8 cellular contexts compared by ENCODE assay signal in the genomic region with DNA sequence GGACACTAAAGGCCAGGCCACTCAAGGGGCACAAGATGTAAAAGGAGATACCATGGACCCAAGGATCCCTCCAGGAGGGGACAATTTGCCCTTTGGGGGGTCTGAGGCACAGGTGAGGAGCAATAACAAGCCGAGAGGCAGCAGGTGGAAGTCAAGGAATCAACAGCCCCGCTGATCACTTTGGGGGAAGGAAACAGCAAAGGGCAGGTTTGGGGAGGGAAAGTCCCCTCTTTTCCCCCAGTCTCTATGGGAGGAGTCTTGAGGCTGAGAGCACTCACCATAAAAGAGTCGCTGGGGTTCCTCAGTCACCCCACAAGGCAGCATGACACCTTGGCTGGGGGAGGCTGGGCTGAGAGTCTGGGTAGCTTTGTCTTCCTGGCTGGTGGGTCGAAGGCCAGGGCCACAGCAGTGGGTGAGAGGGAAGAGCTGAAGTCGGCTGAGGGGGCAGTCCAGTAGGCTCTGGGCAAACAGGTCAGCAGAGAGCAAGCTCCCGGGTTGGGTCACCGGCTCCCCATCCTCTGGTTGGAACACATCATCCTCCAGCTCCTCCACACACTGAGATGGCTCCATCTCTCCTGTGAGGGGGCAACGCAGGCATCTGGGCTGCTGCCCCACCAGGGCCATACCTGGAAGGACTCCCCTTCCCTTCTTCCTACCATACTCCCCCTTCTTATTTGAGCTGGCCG. TPM values are rescaled to one million over a fixed set of nuclear protein-coding genes. Genes with fewer than 3 reads are reported as not detected.
DNase-seq lines count a peak whose midpoint lies in the region; ATAC-seq, FAIRE-seq and TF ChIP-seq lines count a peak whose summit lies in the region.

No MANE protein-coding gene starts in this region.

- peak overlapping the region; percentile 32 for H3K9ac ChIP-seq in muscle layer of colon (ENCODE audit: low read length)

- H3K27me3 ChIP-seq in left ventricle myocardium inferior (ENCODE audit: low read depth) (no peaks in the 10 kb centered on the region), muscle layer of colon (ENCODE audit: control insufficient read depth in 1 of 2, insufficient read depth in 2 of 2, low read length in 2 of 2) (no peaks in the 10 kb centered on the region), uterus (no peaks in the 10 kb centered on the region)

- H3K9me3 Mint-ChIP-seq in activated CD8-positive, alpha-beta T cell treated with anti-CD3 and anti-CD28 coated beads, Interleukin-2, amount 10 ng/mL, durations not matched to agents 7 days and 5 days (ENCODE audit: insufficient read depth) = no peaks in the 10 kb centered on the region

- peak overlapping the region; percentile 46 for H3K27ac Mint-ChIP-seq in activated CD8-positive, alpha-beta T cell treated with anti-CD3 and anti-CD28 coated beads, Interleukin-2, amount 10 ng/mL, durations not matched to agents 7 days and 5 days

- no peaks in the 10 kb centered on the region for H3K36me3 ChIP-seq in left ventricle myocardium inferior
- peaks cover 10% of the 10 kb centered on the region for H3K36me3 ChIP-seq in muscle layer of colon (ENCODE audit: insufficient read depth, low read length)
- no peaks in the 10 kb centered on the region for H3K36me3 ChIP-seq in uterus

- H3K4me3 ChIP-seq in left ventricle myocardium inferior (peak overlapping the region; percentile 27), muscle layer of colon (ENCODE audit: low read depth in 1 of 2, low read length in 2 of 2) (peak overlapping the region in 1 of 2 donors; percentile 17), uterus (no peak overlapping the region)

- TF ChIP-seq CTCF in left ventricle myocardium inferior (IDR thresholded peaks at IDR 0.05; ENCODE audit: borderline replicate concordance) = no peak
- no peak for TF ChIP-seq CTCF in uterus (IDR thresholded peaks at IDR 0.05)

- POLR2A ChIA-PET in activated CD8-positive, alpha-beta T cell treated with anti-CD3 and anti-CD28 coated beads, Interleukin-2, amount 10 ng/mL, durations not matched to agents 7 days and 5 days (lab: Charles Lee) = interaction anchor here (0.6 to 3.9 kb wide), 7 partner anchors 8 to 218 kb away, joined by 3 to 24 read pairs (median 4); a partner anchor contains a TSS

- peaks cover 3% of the 10 kb centered on the region for H3K36me3 Mint-ChIP-seq in activated CD8-positive, alpha-beta T cell treated with anti-CD3 and anti-CD28 coated beads, Interleukin-2, amount 10 ng/mL, durations not matched to agents 7 days and 5 days (ENCODE audit: low read depth)

- no peak for TF ChIP-seq POLR2A in uterus (IDR thresholded peaks at IDR 0.05)

- CTCF ChIA-PET in activated CD8-positive, alpha-beta T cell treated with anti-CD3 and anti-CD28 coated beads, Interleukin-2, amount 10 ng/mL, durations not matched to agents 7 days and 5 days (lab: Charles Lee) = interaction anchor here (0.5 to 27.7 kb wide), 27 partner anchors 4 to 419 kb away, joined by 3 to 387 read pairs (median 10); a partner anchor contains a TSS

- no peak for DNase-seq in left ventricle myocardium inferior
- DNase-seq in cardiac septum (ENCODE audit: low spot score) = no peak
- no peak for DNase-seq in activated CD8-positive, alpha-beta T cell treated with anti-CD3 and anti-CD28 coated beads, Interleukin-2, amount 10 ng/mL, durations not matched to agents 7 days and 5 days
- DNase-seq in uterus = peak in 1 of 2 donors; percentile 25
- DNase-seq in urothelium cell line (ENCODE audit: low spot score) = no peak
- DNase-seq in C1 segment of cervical spinal cord (lab: John Stamatoyannopoulos, UW) = no peak

- H3K27ac ChIP-seq in left ventricle myocardium inferior (replicated peaks) (peak overlapping the region; percentile 91), muscle layer of colon (ENCODE audit: low read depth, low read length) (peak overlapping the region; percentile 87), uterus (peak overlapping the region; percentile 95)

- peaks cover 85% of the 10 kb centered on the region for H3K4me1 ChIP-seq in left ventricle myocardium inferior
- H3K4me1 ChIP-seq in muscle layer of colon (ENCODE audit: insufficient read depth, low read length) = peaks cover 74% of the 10 kb centered on the region
- H3K4me1 ChIP-seq in uterus = peaks cover 29 to 58% of the 10 kb centered on the region in 2 donors

- no peaks in the 10 kb centered on the region for H3K9me3 ChIP-seq in left ventricle myocardium inferior (replicated peaks)
- H3K9me3 ChIP-seq in muscle layer of colon (ENCODE audit: low read length) = no peaks in the 10 kb centered on the region
- no peaks in the 10 kb centered on the region for H3K9me3 ChIP-seq in uterus

- H3K4me3 Mint-ChIP-seq in activated CD8-positive, alpha-beta T cell treated with anti-CD3 and anti-CD28 coated beads, Interleukin-2, amount 10 ng/mL, durations not matched to agents 7 days and 5 days = no peak overlapping the region

- no peak for ATAC-seq in activated CD8-positive, alpha-beta T cell treated with anti-CD3 and anti-CD28 coated beads, Interleukin-2, amount 10 ng/mL, durations not matched to agents 7 days and 5 days
- no peak for ATAC-seq in HG03025 (IDR thresholded peaks at IDR 0.05; ENCODE audit: low FRiP score, unreplicated experiment)

- FAIRE-seq in urothelium cell line (lab: Jason Lieb, UNC) = no peak

- peaks cover 2% of the 10 kb centered on the region for H3K27me3 Mint-ChIP-seq in activated CD8-positive, alpha-beta T cell treated with anti-CD3 and anti-CD28 coated beads, Interleukin-2, amount 10 ng/mL, durations not matched to agents 7 days and 5 days (ENCODE audit: low read depth)

- H3K4me1 Mint-ChIP-seq in activated CD8-positive, alpha-beta T cell treated with anti-CD3 and anti-CD28 coated beads, Interleukin-2, amount 10 ng/mL, durations not matched to agents 7 days and 5 days (ENCODE audit: low read depth) = peaks cover 77% of the 10 kb centered on the region

- intact Hi-C loops in left ventricle myocardium inferior (cut with micrococcal nuclease) (loop anchor here (10.0 kb wide), 1 partner anchor 61 kb away; no protein-coding TSS in a partner anchor), cardiac septum (cut with DNase I) (no loop called here), uterus (cut with DNase I; ENCODE audit: low total_unique reads) (no loop called here)

RNA-seq across cellular contexts. Expression of a gene that starts 3.0 kb away (rescaled TPM):
- 3.1 TPM for total RNA-seq in left ventricle myocardium inferior
- total RNA-seq in cardiac septum = 1.1 TPM
- 1 to 10 TPM; 2.2 to 4.0 TPM for total RNA-seq in activated CD8-positive, alpha-beta T cell treated with anti-CD3 and anti-CD28 coated beads, Interleukin-2, amount 10 ng/mL, durations not matched to agents 7 days and 5 days
- 10 to 100 TPM in 3 of 4 donors, 1 to 10 TPM in 1; 7.1 to 46.2 (median 22.6) TPM for total RNA-seq in uterus

RNA-seq across cellular contexts. Expression of a gene that starts 55.2 kb away (rescaled TPM):
- 0.85 TPM for total RNA-seq in left ventricle myocardium inferior
- 0.43 TPM for total RNA-seq in cardiac septum
- total RNA-seq in activated CD8-positive, alpha-beta T cell treated with anti-CD3 and anti-CD28 coated beads, Interleukin-2, amount 10 ng/mL, durations not matched to agents 7 days and 5 days = 10 to 100 TPM; 91.9 to 94.9 TPM
- total RNA-seq in uterus = 10 to 100 TPM in 1 of 4 donors, under 1 TPM in 1, not detected in 2; under 0.01 to 31.5 TPM
